26 cellular contexts compared by ENCODE assay signal in the genomic region with DNA sequence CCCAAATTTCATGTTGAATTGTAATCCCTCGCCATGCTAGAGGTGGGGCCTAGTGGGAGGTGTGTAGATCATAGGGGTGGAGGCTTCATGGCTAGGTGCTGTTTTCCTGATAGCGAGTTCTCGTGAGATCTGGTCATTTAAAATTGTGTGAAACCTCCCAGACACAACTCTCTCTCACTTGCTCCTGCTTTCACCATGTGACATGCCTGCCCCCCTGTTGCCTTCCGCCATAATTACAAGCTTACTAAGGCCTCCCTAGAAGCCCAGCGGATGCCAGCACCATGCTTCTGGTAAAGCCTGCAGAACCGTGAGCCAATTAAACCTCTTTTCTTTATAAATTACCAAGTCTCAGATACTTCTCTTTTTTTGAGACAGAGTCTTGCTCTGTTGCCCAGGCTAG. TPM values are rescaled to one million over a fixed set of nuclear protein-coding genes. Genes with fewer than 3 reads are reported as not detected.
"Had no signal": no experiment of that assay in that cellular context is flagged by ENCODE, and none has a peak within 500 bp of the region (broad histone marks: within the 10 kb centered on the region; RNA-seq: fewer than 3 reads in every experiment).

No MANE protein-coding gene starts in this region.

- DNase-seq: effector memory CD8-positive, alpha-beta T cell; left colon; left ventricle myocardium superior; mesenchymal stem cell; naive thymus-derived CD4-positive, alpha-beta T cell; nephron progenitor cell; spleen; stimulated activated CD4-positive, alpha-beta T cell treated with anti-CD3 and anti-CD28 coated beads, Interleukin-15, amount 100 ng/mL, for 24 hours; stimulated activated CD4-positive, alpha-beta T cell treated with anti-CD3 and anti-CD28 coated beads, Interleukin-1b, Interleukin-23, amount 100 ng/mL, for 48 hours; stimulated activated CD4-positive, alpha-beta T cell treated with anti-CD3 and anti-CD28 coated beads, Interleukin-4, amount 100 ng/mL, for 24 hours; stomach; trophoblast cell had no signal

- H3K36me3 ChIP-seq: gastroesophageal sphincter, neutrophil, spleen, stomach had no signal

- H3K4me1 Mint-ChIP-seq: nephron progenitor cell; stimulated activated memory B cell treated with anti-CD40 and anti-IgM and Interleukin-4, amounts not matched to agents 10 μg/mL and 1 μg/mL and 100 μg/mL, for 72 hours had no signal

- H3K27me3 ChIP-seq: gastroesophageal sphincter, neutrophil, spleen, stomach had no signal

- H3K4me3 Mint-ChIP-seq: effector memory CD8-positive, alpha-beta T cell; naive thymus-derived CD4-positive, alpha-beta T cell; nephron progenitor cell; stimulated activated memory B cell treated with anti-CD40 and anti-IgM and Interleukin-4, amounts not matched to agents 10 μg/mL and 1 μg/mL and 100 μg/mL, for 72 hours had no signal

- H3K4me1 ChIP-seq: gastroesophageal sphincter, spleen, stomach had no signal

- H3K4me3 ChIP-seq: gastroesophageal sphincter, lung, spleen, stomach had no signal

- H3K27me3 Mint-ChIP-seq: stimulated activated memory B cell treated with anti-CD40 and anti-IgM and Interleukin-4, amounts not matched to agents 10 μg/mL and 1 μg/mL and 100 μg/mL, for 72 hours had no signal

- H3K27ac ChIP-seq: gastroesophageal sphincter, neutrophil, spleen, stomach had no signal

- ATAC-seq: effector memory CD8-positive, alpha-beta T cell; esophagus mucosa; gastroesophageal sphincter; left colon; left ventricle myocardium superior; naive thymus-derived CD4-positive, alpha-beta T cell; sciatic nerve; stimulated activated memory B cell treated with anti-CD40 and anti-IgM and Interleukin-4, amounts not matched to agents 10 μg/mL and 1 μg/mL and 100 μg/mL, for 72 hours had no signal

- H3K27ac Mint-ChIP-seq: effector memory CD8-positive, alpha-beta T cell; naive thymus-derived CD4-positive, alpha-beta T cell; nephron progenitor cell; stimulated activated memory B cell treated with anti-CD40 and anti-IgM and Interleukin-4, amounts not matched to agents 10 μg/mL and 1 μg/mL and 100 μg/mL, for 72 hours had no signal

RNA-seq across cellular contexts. Expression of gene CCDC54, which starts 36.0 kb away (rescaled TPM):
- total RNA-seq: endothelial cell of umbilical vein; esophagus mucosa; fibroblast of lung; gastroesophageal sphincter; kidney epithelial cell; left colon; left ventricle myocardium superior; lung; naive thymus-derived CD4-positive, alpha-beta T cell; osteoblast; pulmonary artery endothelial cell; sciatic nerve; skeletal muscle tissue; spleen; stomach; urinary bladder had no signal
- polyA plus RNA-seq: endothelial cell of umbilical vein; fibroblast of lung; lung; naive thymus-derived CD4-positive, alpha-beta T cell; spleen; stomach; thymus; urinary bladder had no signal
